1 cellular context compared by ENCODE assay signal in genomic region chr2:217218269-217219140, GRCh38.
TF ChIP-seq lines count a peak whose summit lies in the region.

No MANE protein-coding gene starts in this region.

TF ChIP-seq in HepG2, 621 proteins besides CTCF, POLR2A, EP300 and RAD21 (continued from another document):
- TF ChIP-seq PAXIP1 (CRISPR knock-in tag; conservative IDR thresholded peaks at IDR 0.05): no peak
- TF ChIP-seq TBX3 (IDR thresholded peaks at IDR 0.05; ENCODE audit: borderline replicate concordance): no peak
- no peak for TF ChIP-seq HOXD1 (CRISPR knock-in tag; IDR thresholded peaks at IDR 0.05)
- no peak for TF ChIP-seq ZMAT5 (CRISPR knock-in tag; IDR thresholded peaks at IDR 0.05; ENCODE audit: borderline replicate concordance, low read depth)
- TF ChIP-seq, protein P1, sequence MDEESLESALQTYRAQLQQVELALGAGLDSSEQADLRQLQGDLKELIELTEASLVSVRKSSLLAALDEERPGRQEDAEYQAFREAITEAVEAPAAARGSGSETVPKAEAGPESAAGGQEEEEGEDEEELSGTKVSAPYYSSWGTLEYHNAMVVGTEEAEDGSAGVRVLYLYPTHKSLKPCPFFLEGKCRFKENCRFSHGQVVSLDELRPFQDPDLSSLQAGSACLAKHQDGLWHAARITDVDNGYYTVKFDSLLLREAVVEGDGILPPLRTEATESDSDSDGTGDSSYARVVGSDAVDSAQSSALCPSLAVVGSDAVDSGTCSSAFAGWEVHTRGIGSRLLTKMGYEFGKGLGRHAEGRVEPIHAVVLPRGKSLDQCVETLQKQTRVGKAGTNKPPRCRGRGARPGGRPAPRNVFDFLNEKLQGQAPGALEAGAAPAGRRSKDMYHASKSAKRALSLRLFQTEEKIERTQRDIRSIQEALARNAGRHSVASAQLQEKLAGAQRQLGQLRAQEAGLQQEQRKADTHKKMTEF (CRISPR knock-in tag; IDR thresholded peaks at IDR 0.05): no peak
